In genomic region chr1:205454903-205455335, GRCh38 we compare ENCODE assay signal across 20 cellular contexts. TPM values are rescaled to one million over a fixed set of nuclear protein-coding genes. Genes with fewer than 3 reads are reported as not detected.
A peak's percentile ranks its signal among the peaks of the same experiment; 100 is the strongest.
DNase-seq lines count a peak whose midpoint lies in the region; ATAC-seq and TF ChIP-seq lines count a peak whose summit lies in the region.
"Had no signal": no experiment of that assay in that cellular context is flagged by ENCODE, and none has a peak within 500 bp of the region (broad histone marks: within the 10 kb centered on the region; RNA-seq: fewer than 3 reads in every experiment).

No MANE protein-coding gene starts in this region.

- H3K9me2 ChIP-seq in neural cell (ENCODE audit: insufficient read depth, low read length), result no peaks in the 10 kb centered on the region

- no peaks in the 10 kb centered on the region for H3K9me3 ChIP-seq in NT2/D1 (ENCODE audit: insufficient read depth, low read length)
- H3K9me3 ChIP-seq in neural cell (ENCODE audit: low read length), result no peaks in the 10 kb centered on the region
- H3K9me3 ChIP-seq: esophagus squamous epithelium had no signal

- H3K27ac Mint-ChIP-seq in glutamatergic neuron (ENCODE audit: unreplicated experiment), result no peak overlapping the region
- H3K27ac Mint-ChIP-seq: activated naive CD8-positive, alpha-beta T cell treated with anti-CD3 and anti-CD28 coated beads, Interleukin-2, amount 10 ng/mL, durations not matched to agents 7 days and 5 days; CD4-positive, alpha-beta memory T cell had no signal

- no peaks in the 10 kb centered on the region for H3K36me3 Mint-ChIP-seq in glutamatergic neuron (ENCODE audit: unreplicated experiment)
- H3K36me3 Mint-ChIP-seq: activated naive CD8-positive, alpha-beta T cell treated with anti-CD3 and anti-CD28 coated beads, Interleukin-2, amount 10 ng/mL, durations not matched to agents 7 days and 5 days; CD4-positive, alpha-beta memory T cell had no signal

- H3K4me2 ChIP-seq in neural cell (ENCODE audit: low read length), result peak overlapping the region; percentile 98

- H4K20me1 ChIP-seq in neural cell (ENCODE audit: insufficient read depth), result peaks cover 8% of the 10 kb centered on the region

- DNase-seq in G401 (ENCODE audit: low spot score) (peak; percentile 73), NT2/D1 (ENCODE audit: low read depth, low spot score) (no peak), glutamatergic neuron (no peak), NCI-H226 (no peak)
- DNase-seq: activated CD4-positive, alpha-beta T cell treated with anti-CD3 and anti-CD28 coated beads for 1 hour; activated naive CD8-positive, alpha-beta T cell treated with anti-CD3 and anti-CD28 coated beads, Interleukin-2, amount 10 ng/mL, durations not matched to agents 7 days and 5 days; CD4-positive, alpha-beta memory T cell; esophagus squamous epithelium; NCI-H1105 treated with DMSO at 0.1 percent for 48 hours; NCI-H526 treated with DMSO at 0.1 percent for 48 hours; stimulated activated CD4-positive, alpha-beta T cell treated with anti-CD3 and anti-CD28 coated beads, Interleukin-4, amount 100 ng/mL, for 24 hours had no signal

- H3K4me1 Mint-ChIP-seq in glutamatergic neuron (ENCODE audit: low read depth, unreplicated experiment), result peaks cover 4% of the 10 kb centered on the region

- peaks cover 3% of the 10 kb centered on the region for H3K27me3 ChIP-seq in NT2/D1 (ENCODE audit: insufficient read depth, insufficient read length)
- H3K27me3 ChIP-seq in neural cell (ENCODE audit: insufficient read depth, low read depth, low read length), result no peaks in the 10 kb centered on the region

- in situ Hi-C loops in G401 (cut with HindIII; ENCODE audit: low sequenced_read_pairs), result no loop called here

- TF ChIP-seq CTCF in glutamatergic neuron (IDR thresholded peaks at IDR 0.05; ENCODE audit: partially characterized antibody, unreplicated experiment) (no peak), neural cell (IDR thresholded peaks at IDR 0.05; ENCODE audit: poor library complexity, severe bottlenecking) (no peak)

- peaks cover 4% of the 10 kb centered on the region for H3F3A ChIP-seq in neural cell (ENCODE audit: insufficient read depth, low read length, poor library complexity, severe bottlenecking)

- no peak overlapping the region for H2AFZ ChIP-seq in neural cell (ENCODE audit: low read depth, low read length)

- peak; percentile 18 for TF ChIP-seq RAD21 in neural cell (conservative IDR thresholded peaks at IDR 0.05)

- peak overlapping the region; percentile 93 for H3K27ac ChIP-seq in neural cell (ENCODE audit: low read length)
- H3K27ac ChIP-seq: esophagus squamous epithelium had no signal

- TF ChIP-seq EP300 in neural cell (conservative IDR thresholded peaks at IDR 0.05; ENCODE audit: poor library complexity, severe bottlenecking), result no peak

- H3K36me3 ChIP-seq in NT2/D1 (ENCODE audit: insufficient read depth, insufficient read length, low read length) (peaks cover 9% of the 10 kb centered on the region), neural cell (ENCODE audit: insufficient read depth, low read length) (peaks cover 6% of the 10 kb centered on the region)
- H3K36me3 ChIP-seq: esophagus squamous epithelium had no signal

- H3K4me3 Mint-ChIP-seq in glutamatergic neuron (ENCODE audit: unreplicated experiment), result peak overlapping the region; percentile 56

- peaks cover 10% of the 10 kb centered on the region for H3K9me3 Mint-ChIP-seq in glutamatergic neuron (ENCODE audit: unreplicated experiment)
- H3K9me3 Mint-ChIP-seq: activated naive CD8-positive, alpha-beta T cell treated with anti-CD3 and anti-CD28 coated beads, Interleukin-2, amount 10 ng/mL, durations not matched to agents 7 days and 5 days had no signal

- peak overlapping the region; percentile 87 for H3K9ac ChIP-seq in NT2/D1 (ENCODE audit: insufficient read length, low read depth)
- H3K9ac ChIP-seq in neural cell (ENCODE audit: low read length), result peak overlapping the region; percentile 93

- ATAC-seq in GM21825 (IDR thresholded peaks at IDR 0.05; ENCODE audit: unreplicated experiment) (no peak), HG03135 (IDR thresholded peaks at IDR 0.05; ENCODE audit: unreplicated experiment) (no peak), GM21526 (IDR thresholded peaks at IDR 0.05; ENCODE audit: low FRiP score, unreplicated experiment) (no peak)
- ATAC-seq: left lobe of liver, Panc1 had no signal

- peaks cover 23% of the 10 kb centered on the region for H3K4me1 ChIP-seq in NT2/D1 (ENCODE audit: insufficient read depth, insufficient read length)

- peak overlapping the region; percentile 83 for H3K4me3 ChIP-seq in NT2/D1 (ENCODE audit: insufficient read length, low read depth)
- peak overlapping the region; percentile 81 for H3K4me3 ChIP-seq in neural cell (ENCODE audit: low read length)
- H3K4me3 ChIP-seq: esophagus squamous epithelium had no signal

- peaks cover 70% of the 10 kb centered on the region for H3K79me2 ChIP-seq in neural cell (replicated peaks; ENCODE audit: insufficient read depth, low read length)

- peaks cover 14% of the 10 kb centered on the region for H3K27me3 Mint-ChIP-seq in glutamatergic neuron (ENCODE audit: unreplicated experiment)

TF ChIP-seq in neural cell, 6 proteins besides CTCF, POLR2A, EP300 and RAD21:
- no peak for TF ChIP-seq REST (IDR thresholded peaks at IDR 0.05; ENCODE audit: borderline replicate concordance)
- no peak for TF ChIP-seq MXI1 (conservative IDR thresholded peaks at IDR 0.05; ENCODE audit: poor library complexity, severe bottlenecking)
- TF ChIP-seq EZH2 (IDR thresholded peaks at IDR 0.05; ENCODE audit: borderline replicate concordance, insufficient read depth, low read length, poor library complexity, severe bottlenecking), result no peak
- TF ChIP-seq SMC3 (conservative IDR thresholded peaks at IDR 0.05; ENCODE audit: poor library complexity), result no peak
- no peak for TF ChIP-seq POLR2AphosphoS5 (IDR thresholded peaks at IDR 0.05)
- TF ChIP-seq TAF1 (IDR thresholded peaks at IDR 0.05; ENCODE audit: low read depth), result no peak

RNA-seq across cellular contexts. Expression of gene BLACAT1, which starts 0.9 kb away (rescaled TPM):
- 1.7 and 1.8 TPM in 2 replicates for total RNA-seq in G401 (2014; rRNA removed; shearing (Covaris generic))
- total RNA-seq in glutamatergic neuron (ENCODE audit: unreplicated experiment), result 1.1 TPM
- 5.6 and 6.0 TPM in 2 replicates for polyA plus RNA-seq in neural cell
- 12.2 and 15.9 TPM in 2 replicates for polyA minus RNA-seq in neural cell
- total RNA-seq: glomerular endothelial cell, LHCN-M2, skeletal muscle tissue had no signal
- polyA plus RNA-seq: CD4-positive, alpha-beta memory T cell had no signal

RNA-seq across cellular contexts. Expression of gene LEMD1, which starts 33.1 kb away (rescaled TPM):
- 13.2 and 15.0 TPM in 2 replicates for total RNA-seq in G401 (2014; rRNA removed; shearing (Covaris generic))
- total RNA-seq in glutamatergic neuron (ENCODE audit: unreplicated experiment), result 2.0 TPM
- 62.8 and 67.6 TPM in 2 replicates for polyA plus RNA-seq in neural cell
- 51.1 and 51.6 TPM in 2 replicates for polyA minus RNA-seq in neural cell
- total RNA-seq: glomerular endothelial cell, left lobe of liver, LHCN-M2, skeletal muscle tissue had no signal
- polyA plus RNA-seq: CD4-positive, alpha-beta memory T cell had no signal

RNA-seq across cellular contexts. Expression of gene CDK18, which starts 49.5 kb away (rescaled TPM):
- 4.0 and 6.6 TPM in 2 replicates for total RNA-seq in G401 (2014; rRNA removed; shearing (Covaris generic))
- total RNA-seq in glutamatergic neuron (ENCODE audit: unreplicated experiment), result 1.7 TPM
- not detected in 2 replicates for polyA plus RNA-seq in neural cell
- polyA minus RNA-seq in neural cell, result 1.5 TPM in 1 of 2 replicates, not detected in the other
